Comparison of ENCODE assay signal across 31 cellular contexts in genomic region chr15:67785431-67785830, GRCh38. TPM values are rescaled to one million over a fixed set of nuclear protein-coding genes. Genes with fewer than 3 reads are reported as not detected.
DNase-seq lines count a peak whose midpoint lies in the region; ATAC-seq, FAIRE-seq and TF ChIP-seq lines count a peak whose summit lies in the region.
"Had no signal": no experiment of that assay in that cellular context is flagged by ENCODE, and none has a peak within 500 bp of the region (broad histone marks: within the 10 kb centered on the region; RNA-seq: fewer than 3 reads in every experiment).

No MANE protein-coding gene starts in this region.

- H2AFZ ChIP-seq in OCI-LY3 (ENCODE audit: low read depth, low read length) (no peak overlapping the region), trophoblast cell (ENCODE audit: insufficient read depth, low read length, poor library complexity) (no peak overlapping the region)
- H2AFZ ChIP-seq: GM23248, PC-9 had no signal

- no CpG with 5 or more reads among the region's 5 CpGs for WGBS in trophoblast cell (ENCODE audit: extremely low coverage, insufficient coverage, insufficient read length)

- peaks cover 8% of the 10 kb centered on the region for H3K9me3 Mint-ChIP-seq in glutamatergic neuron (ENCODE audit: unreplicated experiment)
- no peaks in the 10 kb centered on the region for H3K9me3 Mint-ChIP-seq in stimulated activated naive B cell treated with anti-CD40 and anti-IgM and Interleukin-4, amounts not matched to agents 10 μg/mL and 1 μg/mL and 100 μg/mL, for 72 hours
- H3K9me3 Mint-ChIP-seq: activated T-cell treated with anti-CD3 and anti-CD28 coated beads, Interleukin-2, amount 50 U/mL, for 4 hours; natural killer cell had no signal

- H2BK12ac ChIP-seq in trophoblast cell (ENCODE audit: low read length) = no peak overlapping the region

- H3K27me3 ChIP-seq in OCI-LY3 (ENCODE audit: low read depth, low read length) (no peaks in the 10 kb centered on the region), trophoblast cell (ENCODE audit: insufficient read depth, low read length) (no peaks in the 10 kb centered on the region)
- H3K27me3 ChIP-seq: gastroesophageal sphincter, pancreas, sigmoid colon, SJSA1, tibial artery had no signal

- H4K8ac ChIP-seq in trophoblast cell (ENCODE audit: low read depth, low read length) = no peak overlapping the region

- H3K4ac ChIP-seq in trophoblast cell (ENCODE audit: low read depth, low read length) = no peak overlapping the region

- H3K23ac ChIP-seq in trophoblast cell (ENCODE audit: low read length) = peak overlapping the region; percentile 34

- peaks cover 49% of the 10 kb centered on the region for H3K4me1 Mint-ChIP-seq in glutamatergic neuron (ENCODE audit: low read depth, unreplicated experiment)
- peaks cover 34 to 47% of the 10 kb centered on the region in 2 donors for H3K4me1 Mint-ChIP-seq in stimulated activated naive B cell treated with anti-CD40 and anti-IgM and Interleukin-4, amounts not matched to agents 10 μg/mL and 1 μg/mL and 100 μg/mL, for 72 hours

- H3K27ac Mint-ChIP-seq in glutamatergic neuron (ENCODE audit: unreplicated experiment) = no peak overlapping the region
- no peak overlapping the region for H3K27ac Mint-ChIP-seq in stimulated activated naive B cell treated with anti-CD40 and anti-IgM and Interleukin-4, amounts not matched to agents 10 μg/mL and 1 μg/mL and 100 μg/mL, for 72 hours

- H3K4me3 ChIP-seq in OCI-LY3 (ENCODE audit: low read length) = no peak overlapping the region
- no peak overlapping the region for H3K4me3 ChIP-seq in trophoblast cell (ENCODE audit: low read depth, low read length)
- H3K4me3 ChIP-seq: gastroesophageal sphincter, GM23248, pancreas, PC-9, sigmoid colon, SJSA1, tibial artery had no signal

- H2AK5ac ChIP-seq in trophoblast cell (ENCODE audit: low read length) = no peak overlapping the region

- no peak overlapping the region for H4K12ac ChIP-seq in trophoblast cell (ENCODE audit: low read depth, low read length)

- no peaks in the 10 kb centered on the region for H3K79me2 ChIP-seq in OCI-LY3 (ENCODE audit: low read length)
- no peaks in the 10 kb centered on the region for H3K79me2 ChIP-seq in trophoblast cell (ENCODE audit: control insufficient read depth, insufficient read depth, low read length, poor library complexity)

- FAIRE-seq in HTR-8/SVneo (lab: Jason Lieb, UNC) = peak; percentile 82
- FAIRE-seq: astrocyte, pancreas had no signal

- no peak overlapping the region for H4K91ac ChIP-seq in trophoblast cell (ENCODE audit: low read depth, low read length)

- ATAC-seq in stimulated activated naive B cell treated with anti-CD40 and anti-IgM and Interleukin-4, amounts not matched to agents 10 μg/mL and 1 μg/mL and 100 μg/mL, for 72 hours (replicated peaks) = no peak
- ATAC-seq: activated T-cell treated with anti-CD3 and anti-CD28 coated beads, Interleukin-2, amount 50 U/mL, for 4 hours; gastroesophageal sphincter; natural killer cell; pancreas had no signal

- no peak overlapping the region for H2BK120ac ChIP-seq in trophoblast cell (ENCODE audit: insufficient read depth, low read length, poor library complexity)

- DNase-seq in NCI-H2171 treated with DMSO at 0.1 percent for 48 hours (lab: John Stamatoyannopoulos, UW) (peak; percentile 30), NCI-H2171 (lab: John Stamatoyannopoulos, UW) (no peak), HTR-8/SVneo (ENCODE audit: insufficient read length, low spot score) (no peak), trophoblast cell (no peak), glutamatergic neuron (no peak), kidney glomerular epithelial cell (lab: John Stamatoyannopoulos, UW) (no peak)
- DNase-seq in stimulated activated naive B cell treated with anti-CD40 and anti-IgM and Interleukin-4, amounts not matched to agents 10 μg/mL and 1 μg/mL and 100 μg/mL, for 72 hours = no peak
- DNase-seq: 8988T; activated naive CD4-positive, alpha-beta T cell treated with anti-CD3 and anti-CD28 coated beads, Interleukin-2, amount 50 U/mL, for 16 hours; activated T-cell treated with anti-CD3 and anti-CD28 coated beads, Interleukin-2, amount 50 U/mL, for 4 hours; C1 segment of cervical spinal cord; effector CD8-positive, alpha-beta T cell; GM23248; mesendoderm; natural killer cell; NCI-H2029; NCI-H524; pancreas; PC-9; sigmoid colon; stimulated activated naive CD4-positive, alpha-beta T cell; tibial artery had no signal

- no peak overlapping the region for H3K14ac ChIP-seq in trophoblast cell (ENCODE audit: low read length)

- H3K9ac ChIP-seq in OCI-LY3 (ENCODE audit: low read length) (no peak overlapping the region), trophoblast cell (ENCODE audit: low read length) (no peak overlapping the region)
- H3K9ac ChIP-seq: GM23248 had no signal

- no peaks in the 10 kb centered on the region for H4K20me1 ChIP-seq in OCI-LY3 (ENCODE audit: insufficient read depth, low read length)

- H3K9me3 ChIP-seq in OCI-LY3 (ENCODE audit: insufficient read depth, low read length) (peaks cover 14% of the 10 kb centered on the region; the same call in 1 of the 2 replicates), trophoblast cell (ENCODE audit: insufficient read depth, low read depth, low read length) (peaks cover 5% of the 10 kb centered on the region)
- H3K9me3 ChIP-seq: gastroesophageal sphincter, pancreas, sigmoid colon, SJSA1, tibial artery had no signal

- H3K36me3 ChIP-seq in OCI-LY3 (replicated peaks; ENCODE audit: low read depth, low read length) (peaks cover 6% of the 10 kb centered on the region), trophoblast cell (ENCODE audit: control insufficient read depth in 1 of 2, insufficient read depth in 2 of 2, low read length in 2 of 2) (peaks cover 0 to 2% of the 10 kb centered on the region in 2 experiments)
- H3K36me3 ChIP-seq: pancreas, SJSA1 had no signal

- TF ChIP-seq CTCF in OCI-LY3 (IDR thresholded peaks at IDR 0.05; ENCODE audit: low read depth, low read length) = no peak
- no peak for TF ChIP-seq CTCF in glutamatergic neuron (IDR thresholded peaks at IDR 0.05; ENCODE audit: partially characterized antibody, unreplicated experiment)

- H3K27ac ChIP-seq in OCI-LY3 (ENCODE audit: low read length) (no peak overlapping the region), trophoblast cell (ENCODE audit: low read depth, low read length) (no peak overlapping the region)
- H3K27ac ChIP-seq: gastroesophageal sphincter, GM23248, pancreas, PC-9, sigmoid colon, SJSA1, tibial artery had no signal

- H3K4me2 ChIP-seq in OCI-LY3 (ENCODE audit: low read length) (0 out of 2 replicates have a peak overlapping the region, but pooled peaks have one; percentile 70), trophoblast cell (ENCODE audit: low read length) (no peak overlapping the region)
- H3K4me2 ChIP-seq: PC-9 had no signal

- H3K4me3 Mint-ChIP-seq in glutamatergic neuron (ENCODE audit: unreplicated experiment) = no peak overlapping the region
- H3K4me3 Mint-ChIP-seq in stimulated activated naive B cell treated with anti-CD40 and anti-IgM and Interleukin-4, amounts not matched to agents 10 μg/mL and 1 μg/mL and 100 μg/mL, for 72 hours = no peak overlapping the region
- H3K4me3 Mint-ChIP-seq: activated T-cell treated with anti-CD3 and anti-CD28 coated beads, Interleukin-2, amount 50 U/mL, for 4 hours; natural killer cell had no signal

- H2BK5ac ChIP-seq in trophoblast cell (ENCODE audit: low read depth, low read length, poor library complexity) = no peak overlapping the region

- H3K27me3 Mint-ChIP-seq in glutamatergic neuron (ENCODE audit: unreplicated experiment) = peaks cover 5% of the 10 kb centered on the region
- no peaks in the 10 kb centered on the region for H3K27me3 Mint-ChIP-seq in stimulated activated naive B cell treated with anti-CD40 and anti-IgM and Interleukin-4, amounts not matched to agents 10 μg/mL and 1 μg/mL and 100 μg/mL, for 72 hours

- H3K36me3 Mint-ChIP-seq in glutamatergic neuron (ENCODE audit: unreplicated experiment) = no peaks in the 10 kb centered on the region
- H3K36me3 Mint-ChIP-seq in stimulated activated naive B cell treated with anti-CD40 and anti-IgM and Interleukin-4, amounts not matched to agents 10 μg/mL and 1 μg/mL and 100 μg/mL, for 72 hours = peaks cover 0 to 26% of the 10 kb centered on the region in 2 donors
- H3K36me3 Mint-ChIP-seq: natural killer cell had no signal

- no peak overlapping the region for H3K18ac ChIP-seq in trophoblast cell (ENCODE audit: low read length)

- H3K4me1 ChIP-seq in OCI-LY3 (ENCODE audit: low read length) (peaks cover 38% of the 10 kb centered on the region), trophoblast cell (ENCODE audit: control insufficient read depth in 1 of 2, insufficient read depth in 2 of 2, low read length in 2 of 2) (no peaks in the 10 kb centered on the region)
- H3K4me1 ChIP-seq: gastroesophageal sphincter, pancreas, sigmoid colon, SJSA1, tibial artery had no signal

- no peaks in the 10 kb centered on the region for H3K79me1 ChIP-seq in trophoblast cell (ENCODE audit: low read length)

RNA-seq across cellular contexts. Expression of gene SKOR1, which starts 39.9 kb away (rescaled TPM):
- polyA plus RNA-seq in trophoblast cell (2013) = 0.11 TPM in 2 replicates
- total RNA-seq in glutamatergic neuron (ENCODE audit: unreplicated experiment) = 4.0 TPM
- total RNA-seq: astrocyte, SJSA1 had no signal
- polyA plus RNA-seq: GM23248 had no signal

RNA-seq across cellular contexts. Expression of gene RNU6-1, which starts 54.4 kb away (rescaled TPM):
- polyA plus RNA-seq in trophoblast cell (2013) = not detected in 2 replicates
- total RNA-seq in glutamatergic neuron (ENCODE audit: unreplicated experiment) = not detected
- total RNA-seq: activated T-cell treated with anti-CD3 and anti-CD28 coated beads, Interleukin-2, amount 50 U/mL, for 4 hours; astrocyte; cerebellum; esophagus mucosa; gastroesophageal sphincter; GM23248; HT-29; MCF 10A; natural killer cell; pancreas; PC-9; sigmoid colon; SJSA1; T-helper 2 cell treated with Interferon-gamma antibody and Interleukin-4, amounts not matched to agents 100 ng/mL and 5 ng/mL, for 36 hours had no signal
- polyA plus RNA-seq: GM23248, pancreas, sigmoid colon had no signal
